17 cellular contexts compared by ENCODE assay signal in genomic region chr16:66898207-66898606, GRCh38. TPM values are rescaled to one million over a fixed set of nuclear protein-coding genes. Genes with fewer than 3 reads are reported as not detected.
DNase-seq lines count a peak whose midpoint lies in the region; ATAC-seq and TF ChIP-seq lines count a peak whose summit lies in the region.
"Had no signal": no experiment of that assay in that cellular context is flagged by ENCODE, and none has a peak within 500 bp of the region (broad histone marks: within the 10 kb centered on the region; RNA-seq: fewer than 3 reads in every experiment).

No MANE protein-coding gene starts in this region.

- peaks cover 26 to 34% (median 29%) of the 10 kb centered on the region in 4 donors for H3K4me1 ChIP-seq in upper lobe of left lung

- no peak overlapping the region for H3K4me3 ChIP-seq in WERI-Rb-1 (ENCODE audit: low read depth, low read length)
- no peak overlapping the region for H3K4me3 ChIP-seq in upper lobe of left lung

- peaks cover 22% of the 10 kb centered on the region for H3K4me1 Mint-ChIP-seq in stimulated activated effector memory CD8-positive, alpha-beta T cell treated with anti-CD3 and anti-CD28 coated beads, Interleukin-12 subunit alpha, Interleukin-12 subunit beta, amount 100 ng/mL, for 72 hours

- H3K27ac Mint-ChIP-seq in stimulated activated effector memory CD8-positive, alpha-beta T cell treated with anti-CD3 and anti-CD28 coated beads, Interleukin-12 subunit alpha, Interleukin-12 subunit beta, amount 100 ng/mL, for 72 hours = peak overlapping the region; percentile 19
- H3K27ac Mint-ChIP-seq: activated CD4-positive, alpha-beta T cell treated with anti-CD3 and anti-CD28 coated beads for 36 hours; activated T-helper 1 cell treated with anti-CD3 and anti-CD28 coated beads, Interleukin-12 subunit alpha, Interleukin-12 subunit beta, Interleukin-2, Interleukin-4 antibody, amounts not matched to agents 30 ng/mL and 10 ng/mL and 1 ng/mL, durations not matched to agents 14 hours and 24 hours and 36 hours; CD4-positive, CD25-positive, alpha-beta regulatory T cell; nephron progenitor cell had no signal

- TF ChIP-seq EP300 in upper lobe of left lung (IDR thresholded peaks at IDR 0.05) = no peak

- TF ChIP-seq POLR2A in upper lobe of left lung (IDR thresholded peaks at IDR 0.05) = no peak

- TF ChIP-seq CTCF in WERI-Rb-1 (IDR thresholded peaks at IDR 0.05; ENCODE audit: low read depth, low read length) (no peak), upper lobe of left lung (IDR thresholded peaks at IDR 0.05) (no peak)

- ATAC-seq in left ventricle myocardium superior (no peak), upper lobe of left lung (ENCODE audit: low FRiP score in 2 of 2) (no peak)
- ATAC-seq in stimulated activated effector memory CD8-positive, alpha-beta T cell treated with anti-CD3 and anti-CD28 coated beads, Interleukin-12 subunit alpha, Interleukin-12 subunit beta, amount 100 ng/mL, for 72 hours = no peak
- ATAC-seq: activated CD4-positive, alpha-beta T cell treated with anti-CD3 and anti-CD28 coated beads for 36 hours had no signal

- H3K4me3 Mint-ChIP-seq in stimulated activated effector memory CD8-positive, alpha-beta T cell treated with anti-CD3 and anti-CD28 coated beads, Interleukin-12 subunit alpha, Interleukin-12 subunit beta, amount 100 ng/mL, for 72 hours = no peak overlapping the region
- H3K4me3 Mint-ChIP-seq: activated CD4-positive, alpha-beta T cell treated with anti-CD3 and anti-CD28 coated beads for 36 hours; activated T-helper 1 cell treated with anti-CD3 and anti-CD28 coated beads, Interleukin-12 subunit alpha, Interleukin-12 subunit beta, Interleukin-2, Interleukin-4 antibody, amounts not matched to agents 30 ng/mL and 10 ng/mL and 1 ng/mL, durations not matched to agents 14 hours and 24 hours and 36 hours; CD4-positive, CD25-positive, alpha-beta regulatory T cell; nephron progenitor cell had no signal

- H3K9me3 ChIP-seq in WERI-Rb-1 (ENCODE audit: severe bottlenecking) = no peaks in the 10 kb centered on the region
- no peaks in the 10 kb centered on the region for H3K9me3 ChIP-seq in upper lobe of left lung

- H3K36me3 Mint-ChIP-seq in stimulated activated effector memory CD8-positive, alpha-beta T cell treated with anti-CD3 and anti-CD28 coated beads, Interleukin-12 subunit alpha, Interleukin-12 subunit beta, amount 100 ng/mL, for 72 hours = peaks cover 18% of the 10 kb centered on the region
- H3K36me3 Mint-ChIP-seq: CD4-positive, CD25-positive, alpha-beta regulatory T cell had no signal

- H3K9me3 Mint-ChIP-seq in stimulated activated effector memory CD8-positive, alpha-beta T cell treated with anti-CD3 and anti-CD28 coated beads, Interleukin-12 subunit alpha, Interleukin-12 subunit beta, amount 100 ng/mL, for 72 hours = no peaks in the 10 kb centered on the region
- H3K9me3 Mint-ChIP-seq: activated T-helper 1 cell treated with anti-CD3 and anti-CD28 coated beads, Interleukin-12 subunit alpha, Interleukin-12 subunit beta, Interleukin-2, Interleukin-4 antibody, amounts not matched to agents 30 ng/mL and 10 ng/mL and 1 ng/mL, durations not matched to agents 14 hours and 24 hours and 36 hours; nephron progenitor cell had no signal

- no peaks in the 10 kb centered on the region for H3K36me3 ChIP-seq in WERI-Rb-1
- no peaks in the 10 kb centered on the region for H3K36me3 ChIP-seq in upper lobe of left lung

- H3K27ac ChIP-seq in WERI-Rb-1 = peak overlapping the region; percentile 99
- H3K27ac ChIP-seq in upper lobe of left lung = peak overlapping the region in 2 of 4 donors; percentile 73 to 85

- 67% methylated on average over 3 of the region's 3 CpGs for WGBS in upper lobe of left lung, 2 donors

- intact Hi-C loops in left ventricle myocardium superior (cut with micrococcal nuclease) = no loop called here

- H3K27me3 ChIP-seq in WERI-Rb-1 (ENCODE audit: insufficient read depth, low read depth, severe bottlenecking) (no peaks in the 10 kb centered on the region), upper lobe of left lung (no peaks in the 10 kb centered on the region)

- peak; percentile 69 for DNase-seq in GM03348 (ENCODE audit: low spot score)
- no peak for DNase-seq in WERI-Rb-1
- DNase-seq in left ventricle myocardium superior = peak; percentile 72
- no peak for DNase-seq in stimulated activated effector memory CD8-positive, alpha-beta T cell treated with anti-CD3 and anti-CD28 coated beads, Interleukin-12 subunit alpha, Interleukin-12 subunit beta, amount 100 ng/mL, for 72 hours (ENCODE audit: low spot score in 2 of 2)
- no peak for DNase-seq in upper lobe of left lung
- DNase-seq in DMS114 treated with DMSO at 0.1 percent for 48 hours (lab: John Stamatoyannopoulos, UW; ENCODE audit: unreplicated experiment) = no peak
- no peak for DNase-seq in HPDE6-E6E7 (ENCODE audit: extremely low spot score)
- no peak for DNase-seq in superior temporal gyrus (ENCODE audit: extremely low spot score)
- DNase-seq: activated CD4-positive, alpha-beta T cell treated with anti-CD3 and anti-CD28 coated beads for 36 hours; CD4-positive, CD25-positive, alpha-beta regulatory T cell; erythroblast; H7; NCI-H1694; nephron progenitor cell; stimulated activated CD4-positive, alpha-beta T cell treated with anti-CD3 and anti-CD28 coated beads, Interleukin-12 subunit alpha, Interleukin-12 subunit beta, amount 100 ng/mL, for 4 hours; SW 1271 had no signal

RNA-seq across cellular contexts. Expression of gene PDP2, which starts 17.9 kb away (rescaled TPM):
- 2.2 TPM for total RNA-seq in left ventricle myocardium superior
- 10 to 100 TPM; 12.3 to 24.6 (median 17.4) TPM for total RNA-seq in upper lobe of left lung

RNA-seq across cellular contexts. Expression of gene CDH16, which starts 20.5 kb away (rescaled TPM):
- total RNA-seq in left ventricle myocardium superior (not detected), upper lobe of left lung (1 to 10 TPM in 2 of 6 donors, under 1 TPM in 1, not detected in 3; 0.40 to 1.8 (median 1.7) TPM)
- total RNA-seq: activated CD4-positive, alpha-beta T cell treated with anti-CD3 and anti-CD28 coated beads for 36 hours; activated T-helper 1 cell treated with anti-CD3 and anti-CD28 coated beads, Interleukin-12 subunit alpha, Interleukin-12 subunit beta, Interleukin-2, Interleukin-4 antibody, amounts not matched to agents 30 ng/mL and 10 ng/mL and 1 ng/mL, durations not matched to agents 14 hours and 24 hours and 36 hours; CD4-positive, CD25-positive, alpha-beta regulatory T cell; H7 had no signal

RNA-seq across cellular contexts. Expression of gene RRAD, which starts 27.1 kb away (rescaled TPM):
- total RNA-seq in left ventricle myocardium superior = 86.7 TPM
- total RNA-seq in upper lobe of left lung = 10 to 100 TPM; 13.8 to 50.3 (median 47.0) TPM

RNA-seq across cellular contexts. Expression of gene CIAO2B, which starts 36.0 kb away (rescaled TPM):
- 114 TPM for total RNA-seq in left ventricle myocardium superior
- 100 to 1,000 TPM in 1 of 6 donors, 10 to 100 TPM in 5; 59.6 to 131 (median 73.2) TPM for total RNA-seq in upper lobe of left lung

RNA-seq across cellular contexts. Expression of gene CES2, which starts 37.1 kb away (rescaled TPM):
- total RNA-seq in left ventricle myocardium superior = 103 TPM
- 10 to 100 TPM; 32.2 to 76.1 (median 46.5) TPM for total RNA-seq in upper lobe of left lung

Comparison
In these comparisons a context has a peak if more than half of its experiments do, and no peak if none do; other contexts are left out.
1. DNase-seq: peak in GM03348 (single experiment) and left ventricle myocardium superior (single experiment); none in WERI-Rb-1 (single experiment), stimulated activated effector memory CD8-positive, alpha-beta T cell treated with anti-CD3 and anti-CD28 coated beads, Interleukin-12 subunit alpha, Interleukin-12 subunit beta, amount 100 ng/mL, for 72 hours (0 of 2), upper lobe of left lung (0 of 2), DMS114 treated with DMSO at 0.1 percent for 48 hours (single experiment), HPDE6-E6E7 (single experiment) and superior temporal gyrus (single experiment).